In genomic region chr13:49604570-49604969, GRCh38 we compare ENCODE assay signal across 1 cellular context.
TF ChIP-seq lines count a peak whose summit lies in the region.

No MANE protein-coding gene starts in this region.

TF ChIP-seq in K562, 482 proteins besides CTCF, POLR2A, EP300 and RAD21:
- peak; percentile 58 for TF ChIP-seq NFIC (IDR thresholded peaks at IDR 0.05)
- TF ChIP-seq NRF1 (conservative IDR thresholded peaks at IDR 0.05 in 1 of 2, IDR thresholded peaks at IDR 0.05 in 1 of 2) = peak; percentile 63 to 72
- TF ChIP-seq L3MBTL2 (IDR thresholded peaks at IDR 0.05) = 0 out of 2 replicates have a peak, but pooled peaks have one; percentile 16
- no peak for TF ChIP-seq STAT5A (IDR thresholded peaks at IDR 0.05; ENCODE audit: borderline replicate concordance, low read length)
- 0 out of 2 replicates have a peak, but pooled peaks have one; percentile 29 for TF ChIP-seq MGA (IDR thresholded peaks at IDR 0.05)
